Comparison of ENCODE assay signal across 23 cellular contexts in the genomic region with DNA sequence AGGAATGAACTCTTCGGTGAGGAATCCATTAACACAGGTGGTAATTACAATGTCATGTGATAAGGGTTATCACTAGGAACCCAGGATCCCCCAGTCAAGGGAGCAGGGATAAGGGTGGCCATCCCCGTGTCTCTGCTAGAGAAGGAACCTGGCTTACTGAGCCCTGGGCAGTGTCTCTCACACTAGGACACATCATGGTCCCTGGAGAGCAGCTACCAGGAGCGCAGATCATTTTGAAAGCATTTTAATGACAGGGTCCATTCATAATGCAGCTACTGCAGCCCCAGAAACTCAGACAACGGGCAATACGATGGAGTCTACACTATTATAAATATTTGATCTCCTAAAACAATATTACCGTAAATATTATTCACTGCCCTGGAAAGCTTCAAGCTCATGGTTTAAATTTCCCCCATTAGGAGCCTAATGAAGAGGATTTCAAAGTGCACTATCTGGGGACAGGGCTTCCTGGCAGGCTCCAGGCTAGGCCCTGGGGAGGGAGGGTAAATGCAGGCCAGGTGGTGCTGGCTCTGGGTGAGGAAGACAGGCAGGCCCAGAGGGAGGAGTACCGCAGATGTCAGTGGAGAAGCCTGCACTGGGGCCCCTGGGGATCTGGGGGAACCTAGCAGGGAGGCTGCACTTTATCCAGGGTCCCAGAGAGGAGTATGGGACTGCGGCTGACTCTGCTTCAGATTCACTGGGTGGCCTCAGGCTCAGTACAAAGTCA. TPM values are rescaled to one million over a fixed set of nuclear protein-coding genes. Genes with fewer than 3 reads are reported as not detected.
DNase-seq lines count a peak whose midpoint lies in the region; ATAC-seq and TF ChIP-seq lines count a peak whose summit lies in the region.
"Had no signal": no experiment of that assay in that cellular context is flagged by ENCODE, and none has a peak within 500 bp of the region (broad histone marks: within the 10 kb centered on the region; RNA-seq: fewer than 3 reads in every experiment).

No MANE protein-coding gene starts in this region.

- H3K36me3 Mint-ChIP-seq in dendritic cell treated with granulocyte-macrophage colony-stimulating factor and Interleukin-4, amounts not matched to agents 40 ng/mL and 50 ng/mL, for 4 days (ENCODE audit: low read depth), result no peaks in the 10 kb centered on the region
- no peaks in the 10 kb centered on the region for H3K36me3 Mint-ChIP-seq in activated T-cell treated with anti-CD3 and anti-CD28 coated beads, Interleukin-2, amount 50 U/mL, for 4 hours (ENCODE audit: insufficient read depth)

- ATAC-seq in SK-N-SH treated with all-trans-retinoic acid at 6 μM for 48 hours, result no peak
- ATAC-seq in activated T-cell treated with anti-CD3 and anti-CD28 coated beads, Interleukin-2, amount 50 U/mL, for 4 hours, result no peak

- H3K27ac Mint-ChIP-seq in dendritic cell treated with granulocyte-macrophage colony-stimulating factor and Interleukin-4, amounts not matched to agents 40 ng/mL and 50 ng/mL, for 4 days, result peak overlapping the region; percentile 28
- H3K27ac Mint-ChIP-seq: B cell; CD4-positive, alpha-beta T cell; H9; HFFc6; T-helper 1 cell treated with Interleukin-12 subunit alpha and Interleukin-12 subunit beta and Interleukin-4 antibody, amounts not matched to agents 30 μg/mL and 1 μg/mL, for 36 hours had no signal

- H4K20me1 ChIP-seq in SK-N-SH (ENCODE audit: insufficient read depth) (no peaks in the 10 kb centered on the region), Loucy (ENCODE audit: insufficient read depth, low read length, poor library complexity, severe bottlenecking) (no peaks in the 10 kb centered on the region)

- H3K9me2 ChIP-seq in SK-N-SH (no peaks in the 10 kb centered on the region), Loucy (replicated peaks; ENCODE audit: low read depth, low read length) (no peaks in the 10 kb centered on the region)

- WGBS in SK-N-SH (ENCODE audit: low lambda C conversion rate), result 89% methylated on average over 8 of the region's 8 CpGs

- peaks cover 3% of the 10 kb centered on the region for H3F3A ChIP-seq in SK-N-SH (replicated peaks; ENCODE audit: insufficient read depth)
- H3F3A ChIP-seq in Loucy (ENCODE audit: low read depth), result no peaks in the 10 kb centered on the region

- H2AFZ ChIP-seq in SK-N-SH (ENCODE audit: low read depth) (no peak overlapping the region), Loucy (ENCODE audit: low read length) (peak overlapping the region; percentile 57; the same call in 1 of the 2 replicates)

- H3K9me3 ChIP-seq in SK-N-SH (no peaks in the 10 kb centered on the region), Loucy (ENCODE audit: insufficient read depth, low read depth, low read length) (no peaks in the 10 kb centered on the region)
- H3K9me3 ChIP-seq: Caco-2, SJCRH30 had no signal

- H3K27me3 ChIP-seq in SK-N-SH (ENCODE audit: insufficient read depth) (no peaks in the 10 kb centered on the region), Loucy (ENCODE audit: insufficient read depth, low read length, poor library complexity, severe bottlenecking) (no peaks in the 10 kb centered on the region)
- H3K27me3 ChIP-seq: SJCRH30 had no signal

- H3K27me3 Mint-ChIP-seq in dendritic cell treated with granulocyte-macrophage colony-stimulating factor and Interleukin-4, amounts not matched to agents 40 ng/mL and 50 ng/mL, for 4 days, result peaks cover 4% of the 10 kb centered on the region
- no peaks in the 10 kb centered on the region for H3K27me3 Mint-ChIP-seq in activated T-cell treated with anti-CD3 and anti-CD28 coated beads, Interleukin-2, amount 50 U/mL, for 4 hours (ENCODE audit: low read depth)

- H3K9me3 Mint-ChIP-seq in dendritic cell treated with granulocyte-macrophage colony-stimulating factor and Interleukin-4, amounts not matched to agents 40 ng/mL and 50 ng/mL, for 4 days, result no peaks in the 10 kb centered on the region
- no peaks in the 10 kb centered on the region for H3K9me3 Mint-ChIP-seq in activated T-cell treated with anti-CD3 and anti-CD28 coated beads, Interleukin-2, amount 50 U/mL, for 4 hours
- H3K9me3 Mint-ChIP-seq: CD4-positive, alpha-beta T cell; H9; HFFc6; T-helper 1 cell treated with Interleukin-12 subunit alpha and Interleukin-12 subunit beta and Interleukin-4 antibody, amounts not matched to agents 30 μg/mL and 1 μg/mL, for 36 hours had no signal

- peaks cover 58% of the 10 kb centered on the region for H3K4me1 Mint-ChIP-seq in dendritic cell treated with granulocyte-macrophage colony-stimulating factor and Interleukin-4, amounts not matched to agents 40 ng/mL and 50 ng/mL, for 4 days (ENCODE audit: low read depth)
- peaks cover 2% of the 10 kb centered on the region for H3K4me1 Mint-ChIP-seq in activated T-cell treated with anti-CD3 and anti-CD28 coated beads, Interleukin-2, amount 50 U/mL, for 4 hours (ENCODE audit: low read depth)

- H3K9ac ChIP-seq in SK-N-SH (no peak overlapping the region), Loucy (ENCODE audit: low read depth, low read length, poor library complexity, severe bottlenecking) (peak overlapping the region; percentile 41)

- H3K79me2 ChIP-seq in SK-N-SH (ENCODE audit: insufficient read depth), result no peaks in the 10 kb centered on the region
- no peaks in the 10 kb centered on the region for H3K79me2 ChIP-seq in Loucy (ENCODE audit: insufficient read depth, low read length)

- H3K27ac ChIP-seq in SK-N-SH (ENCODE audit: low read depth in 2 of 2, low read length in 1 of 2), result no peak overlapping the region; a peak in 1 of 4 replicates
- H3K27ac ChIP-seq: SJCRH30 had no signal

- no peak overlapping the region for H3K4me3 Mint-ChIP-seq in dendritic cell treated with granulocyte-macrophage colony-stimulating factor and Interleukin-4, amounts not matched to agents 40 ng/mL and 50 ng/mL, for 4 days
- H3K4me3 Mint-ChIP-seq in activated T-cell treated with anti-CD3 and anti-CD28 coated beads, Interleukin-2, amount 50 U/mL, for 4 hours, result no peak overlapping the region
- H3K4me3 Mint-ChIP-seq: B cell; CD4-positive, alpha-beta T cell; H9; HFFc6; T-helper 1 cell treated with Interleukin-12 subunit alpha and Interleukin-12 subunit beta and Interleukin-4 antibody, amounts not matched to agents 30 μg/mL and 1 μg/mL, for 36 hours had no signal

- DNase-seq in SK-N-SH, result peak; percentile 47
- DNase-seq in retina, result peak; percentile 25
- DNase-seq in activated T-cell treated with anti-CD3 and anti-CD28 coated beads, Interleukin-2, amount 50 U/mL, for 4 hours, result no peak
- DNase-seq in HuH-7.5 (ENCODE audit: low spot score), result no peak
- DNase-seq: Caco-2; CD4-positive, alpha-beta T cell; DMS 273 treated with DMSO at 0.1 percent for 48 hours; DMS79 treated with DMSO at 0.1 percent for 48 hours; HFFc6; KG1; NCI-H1105 treated with DMSO at 0.1 percent for 48 hours; NCI-H187; NCI-H2107; NCI-H510A; NCI-H748 treated with DMSO at 0.1 percent for 48 hours; OCI-M1; SJCRH30 had no signal

- POLR2A ChIA-PET in SK-N-SH (lab: Yijun Ruan, JAX), result no interaction called here

- H3K4me2 ChIP-seq in SK-N-SH (no peak overlapping the region), Loucy (ENCODE audit: low read depth, low read length, poor library complexity, severe bottlenecking) (peak overlapping the region; percentile 29)

- H3K36me3 ChIP-seq in SK-N-SH (replicated peaks in 1 of 2; ENCODE audit: control insufficient read depth in 1 of 2, insufficient read depth in 2 of 2, low read length in 1 of 2) (no peaks in the 10 kb centered on the region), Loucy (ENCODE audit: insufficient read depth, low read length) (no peaks in the 10 kb centered on the region)
- H3K36me3 ChIP-seq: SJCRH30 had no signal

- intact Hi-C loops in dendritic cell treated with granulocyte-macrophage colony-stimulating factor and Interleukin-4, amounts not matched to agents 40 ng/mL and 50 ng/mL, for 4 days (cut with micrococcal nuclease), result loop anchor here (10.0 kb wide), 1 partner anchor 54 kb away; no protein-coding TSS in a partner anchor

- CTCF ChIA-PET in SK-N-SH (lab: Yijun Ruan, JAX), result interaction anchor here (1.2 to 4.4 kb wide), 2 partner anchors 11 to 21 kb away, joined by 3 to 35 read pairs; no protein-coding TSS in a partner anchor

- no peak overlapping the region for H3K4me3 ChIP-seq in SK-N-SH (ENCODE audit: low read depth in 2 of 2, low read length in 1 of 2)
- peak overlapping the region; percentile 10 for H3K4me3 ChIP-seq in Loucy (ENCODE audit: low read length, poor library complexity, severe bottlenecking)
- H3K4me3 ChIP-seq: SJCRH30 had no signal

- no peak for TF ChIP-seq CTCF in SK-N-SH (IDR thresholded peaks at IDR 0.05)
- no peak for TF ChIP-seq CTCF in Loucy (conservative IDR thresholded peaks at IDR 0.05; ENCODE audit: low read length)

- H3K4me1 ChIP-seq in SK-N-SH (ENCODE audit: control insufficient read depth in 1 of 2, insufficient read depth in 2 of 2, low read depth in 1 of 2, low read length in 1 of 2) (peaks cover 15 to 21% of the 10 kb centered on the region in 2 experiments; a peak in 2 of 4 replicates), Loucy (ENCODE audit: insufficient read depth, low read length, poor library complexity, severe bottlenecking) (peaks cover 40% of the 10 kb centered on the region)
- H3K4me1 ChIP-seq: Caco-2 had no signal

- TF ChIP-seq RAD21 in SK-N-SH (IDR thresholded peaks at IDR 0.05; ENCODE audit: low read length), result no peak

- peak in 1 of 2 experiments; percentile 43; a peak in 1 of 4 replicates for TF ChIP-seq EP300 in SK-N-SH (IDR thresholded peaks at IDR 0.05; ENCODE audit: borderline replicate concordance in 1 of 2, low read depth in 1 of 2, low read length in 1 of 2)

TF ChIP-seq in SK-N-SH, 30 proteins besides CTCF, POLR2A, EP300 and RAD21 (continues in another document):
- TF ChIP-seq CHD2 (IDR thresholded peaks at IDR 0.05; ENCODE audit: low read length, partially characterized antibody) (no peak), ELF1 (IDR thresholded peaks at IDR 0.05) (no peak), FOXM1 (IDR thresholded peaks at IDR 0.05; ENCODE audit: low read depth) (no peak), JUND (IDR thresholded peaks at IDR 0.05) (no peak), SIN3A (IDR thresholded peaks at IDR 0.05; ENCODE audit: borderline replicate concordance, low read depth, low read length) (no peak)

TF ChIP-seq in SK-N-SH treated with all-trans-retinoic acid at 6 μM for 48 hours, 23 proteins besides CTCF, POLR2A, EP300 and RAD21 (continues in another document):
- TF ChIP-seq ZC3H10 (CRISPR knock-in tag; IDR thresholded peaks at IDR 0.05), result no peak
- no peak for TF ChIP-seq CSDC2 (CRISPR knock-in tag; IDR thresholded peaks at IDR 0.05)
- no peak for TF ChIP-seq ZNF565 (CRISPR knock-in tag; conservative IDR thresholded peaks at IDR 0.05; ENCODE audit: low read depth)
- no peak for TF ChIP-seq SNAI2 (CRISPR knock-in tag; IDR thresholded peaks at IDR 0.05)
- TF ChIP-seq ZFP30 (CRISPR knock-in tag; IDR thresholded peaks at IDR 0.05), result no peak
- TF ChIP-seq ARNTL (CRISPR knock-in tag; IDR thresholded peaks at IDR 0.05; ENCODE audit: borderline replicate concordance, low read depth), result no peak

RNA-seq across cellular contexts. Expression of a gene that starts 52.6 kb away (rescaled TPM):
- 1.4 and 1.7 TPM in 2 replicates for polyA plus RNA-seq in SK-N-SH (2012; rRNA removed)
- 0.76 and 1.4 TPM in 2 replicates for polyA plus RNA-seq in SK-N-SH (2012; cell fraction: cytosol; rRNA removed)
- polyA plus RNA-seq in SK-N-SH (2012; cell fraction: nucleus; rRNA removed), result 1.8 and 2.2 TPM in 2 replicates
- total RNA-seq in activated T-cell treated with anti-CD3 and anti-CD28 coated beads, Interleukin-2, amount 50 U/mL, for 4 hours, result not detected
- total RNA-seq: B cell; CD4-positive, alpha-beta T cell had no signal

Comparison
In these comparisons a context has a peak if more than half of its experiments do, and no peak if none do; other contexts are left out.
1. DNase-seq: peak in SK-N-SH (single experiment) and retina (single experiment); none in activated T-cell treated with anti-CD3 and anti-CD28 coated beads, Interleukin-2, amount 50 U/mL, for 4 hours (single experiment) and HuH-7.5 (single experiment).